In the genomic region with DNA sequence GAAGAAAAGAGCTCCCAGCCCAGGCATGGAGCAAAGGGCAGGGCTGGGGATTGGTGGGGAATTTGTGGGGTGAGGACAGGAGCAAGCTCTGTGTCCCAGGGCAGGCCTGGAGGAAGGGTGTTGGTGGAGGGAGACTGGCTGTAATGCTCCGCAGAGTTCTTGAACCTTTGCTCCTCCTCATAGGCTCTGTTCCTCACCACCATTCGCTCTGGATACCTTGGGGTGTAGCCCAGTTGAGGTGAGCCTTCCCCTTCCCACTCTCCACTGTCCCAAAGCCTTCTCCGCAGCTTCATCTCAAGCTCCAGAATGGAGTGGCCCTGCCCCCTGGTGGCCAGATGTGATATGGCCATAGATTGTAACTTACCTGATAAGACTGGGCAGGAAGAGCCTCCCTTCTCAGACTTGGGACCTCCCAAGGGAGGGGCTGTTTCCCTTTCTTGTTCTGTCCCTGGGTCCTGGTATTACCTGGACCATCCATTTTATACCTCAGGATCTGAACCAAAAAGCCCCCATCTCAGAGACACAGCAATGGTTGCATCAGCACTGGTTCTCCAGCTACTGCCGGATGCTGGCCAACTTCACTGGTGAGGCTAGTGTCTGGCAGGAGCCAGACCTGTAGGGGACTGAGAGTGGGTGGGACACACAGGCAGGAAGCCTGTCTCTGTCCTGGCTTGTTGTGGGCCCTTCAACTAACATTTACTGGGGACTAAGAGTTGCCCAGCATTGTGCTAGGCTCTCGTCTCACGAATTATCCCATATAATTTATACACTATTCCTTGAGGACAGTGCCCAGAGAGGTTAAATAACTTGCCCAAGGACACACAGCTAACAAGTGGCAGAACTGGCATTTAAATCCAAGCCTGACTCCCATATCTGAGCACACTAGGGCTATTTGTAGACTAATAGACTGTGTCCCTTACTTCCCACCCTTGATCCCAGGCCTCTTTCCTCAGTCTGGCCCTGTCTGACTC, we compare ENCODE assay signal across 8 cellular contexts. TPM values are rescaled to one million over a fixed set of nuclear protein-coding genes. Genes with fewer than 3 reads are reported as not detected.
DNase-seq lines count a peak whose midpoint lies in the region; ATAC-seq and TF ChIP-seq lines count a peak whose summit lies in the region.

No MANE protein-coding gene starts in this region.

- peak; percentile 78 for DNase-seq in EH (ENCODE audit: low read depth)
- DNase-seq in NOMO-1 treated with dmso at 0.1 percent for 144 hours (lab: John Stamatoyannopoulos, UW; ENCODE audit: unreplicated experiment), result peak; percentile 51
- DNase-seq in activated CD8-positive, alpha-beta memory T cell treated with anti-CD3 and anti-CD28 coated beads for 48 hours (ENCODE audit: low read depth in 2 of 3, low spot score in 2 of 3), result peak; percentile 50 to 95 (median 82)
- peak; percentile 81 for DNase-seq in epidermal melanocyte (ENCODE audit: insufficient read length, low spot score)
- peak; percentile 77 to 96 (median 88) for DNase-seq in mucosa of descending colon
- DNase-seq in stimulated activated CD8-positive, alpha-beta memory T cell treated with anti-CD3 and anti-CD28 coated beads, Interleukin-4, amount 100 ng/mL, for 4 hours (ENCODE audit: low read depth in 2 of 2, low spot score in 1 of 2), result peak; percentile 67 to 91

- no peak for TF ChIP-seq EP300 in Ishikawa (IDR thresholded peaks at IDR 0.05; ENCODE audit: borderline replicate concordance)

- no peaks in the 10 kb centered on the region for H3K36me3 ChIP-seq in mucosa of descending colon (ENCODE audit: low read depth)

- peak; percentile 75 for TF ChIP-seq CTCF in mucosa of descending colon (IDR thresholded peaks at IDR 0.05)

- intact Hi-C loops in mucosa of descending colon (cut with DNase I, micrococcal nuclease), result loop anchor here in 1 of 2 donors (10.0 kb wide), 1 partner anchor 260 kb away; no protein-coding TSS in a partner anchor

- H3K4me1 ChIP-seq in mucosa of descending colon (ENCODE audit: low read depth), result peaks cover 5% of the 10 kb centered on the region

- ATAC-seq in mucosa of descending colon (peak; percentile 97), GM21529 (IDR thresholded peaks at IDR 0.05; ENCODE audit: unreplicated experiment) (no peak)

- H3K9me3 ChIP-seq in mucosa of descending colon, result no peaks in the 10 kb centered on the region

- H3K4me3 ChIP-seq in mucosa of descending colon, result no peak overlapping the region

- TF ChIP-seq RAD21 in Ishikawa (IDR thresholded peaks at IDR 0.05; ENCODE audit: low read depth), result peak; percentile 96

TF ChIP-seq in Ishikawa, 13 proteins besides CTCF, POLR2A, EP300 and RAD21:
- TF ChIP-seq CREB1 (IDR thresholded peaks at IDR 0.05; ENCODE audit: low read depth), result no peak
TF ChIP-seq in Ishikawa: peak in this region for 0.

RNA-seq across cellular contexts. Expression of gene STAC2, which starts 19.1 kb away (rescaled TPM):
- under 1 TPM in 2 of 3 donors, not detected in 1; 0.17 to 0.79 TPM for total RNA-seq in mucosa of descending colon

RNA-seq across cellular contexts. Expression of gene RPL19, which starts 44.8 kb away (rescaled TPM):
- total RNA-seq in mucosa of descending colon, result 1,000 to 10,000 TPM; 1,315 to 1,492 (median 1,411) TPM

RNA-seq across cellular contexts. Expression of gene CACNB1, which starts 47.4 kb away (rescaled TPM):
- 10 to 100 TPM; 16.8 to 24.3 (median 20.1) TPM for total RNA-seq in mucosa of descending colon
